14 cellular contexts compared by ENCODE assay signal in the genomic region with DNA sequence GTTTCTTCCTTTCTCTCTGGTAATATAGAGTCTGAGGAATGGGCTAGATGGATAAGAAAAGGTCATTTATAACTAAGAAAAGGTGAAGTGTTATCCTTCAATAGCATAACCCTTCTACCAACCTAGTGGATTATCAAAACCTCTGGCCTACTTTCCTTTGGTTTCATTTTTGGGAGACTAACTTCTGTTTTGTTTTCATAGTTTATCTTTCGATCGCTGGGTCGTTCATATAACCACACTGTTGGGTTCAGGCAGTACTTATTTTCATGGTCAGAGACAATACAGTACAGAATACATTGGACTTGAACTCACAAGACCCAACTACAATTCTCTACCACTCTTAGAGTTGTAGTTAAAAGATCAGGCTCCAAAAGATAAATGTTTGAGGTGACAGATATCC.
DNase-seq lines count a peak whose midpoint lies in the region; ATAC-seq and TF ChIP-seq lines count a peak whose summit lies in the region.
"Had no signal": no experiment of that assay in that cellular context is flagged by ENCODE, and none has a peak within 500 bp of the region (broad histone marks: within the 10 kb centered on the region; RNA-seq: fewer than 3 reads in every experiment).

No MANE protein-coding gene starts in this region.

- peak overlapping the region; percentile 0 for H3K27ac Mint-ChIP-seq in activated T-cell treated with anti-CD3 and anti-CD28 coated beads, Interleukin-2, amount 50 U/mL, for 24 hours
- peak overlapping the region; percentile 89 for H3K27ac Mint-ChIP-seq in T-helper 17 cell

- H3K4me3 Mint-ChIP-seq in activated T-cell treated with anti-CD3 and anti-CD28 coated beads, Interleukin-2, amount 50 U/mL, for 24 hours, result no peak overlapping the region
- peak overlapping the region; percentile 75 for H3K4me3 Mint-ChIP-seq in T-helper 17 cell

- H3K36me3 ChIP-seq in lung (ENCODE audit: control insufficient read depth in 2 of 2, insufficient read depth in 2 of 2, low read length in 2 of 2) (peaks cover 0 to 4% of the 10 kb centered on the region in 2 donors), thyroid gland (no peaks in the 10 kb centered on the region)
- H3K36me3 ChIP-seq: brain microvascular endothelial cell had no signal

- ATAC-seq in T-helper 17 cell (peak; percentile 63), lung (ENCODE audit: insufficient read depth, low FRiP score) (no peak)
- ATAC-seq: stimulated activated naive CD8-positive, alpha-beta T cell treated with anti-CD3 and anti-CD28 coated beads, Interleukin-15, Interleukin-2, amounts not matched to agents 100 U/mL and 50 U/mL, for 24 hours had no signal

- 67 to 69% methylated on average over 3 of the region's 3 CpGs for WGBS in lung, 2 donors
- 24 to 31% methylated on average over 3 of the region's 3 CpGs for WGBS in thyroid gland, 2 donors

- TF ChIP-seq CTCF in lung (IDR thresholded peaks at IDR 0.05; ENCODE audit: control extremely low read depth, extremely low read depth) (no peak), thyroid gland (IDR thresholded peaks at IDR 0.05) (no peak)

- H3K4me1 Mint-ChIP-seq in activated T-cell treated with anti-CD3 and anti-CD28 coated beads, Interleukin-2, amount 50 U/mL, for 24 hours (ENCODE audit: low read depth), result peaks cover 42% of the 10 kb centered on the region
- H3K4me1 Mint-ChIP-seq in T-helper 17 cell, result peaks cover 52% of the 10 kb centered on the region

- H3K36me3 Mint-ChIP-seq in activated T-cell treated with anti-CD3 and anti-CD28 coated beads, Interleukin-2, amount 50 U/mL, for 24 hours (ENCODE audit: low read depth), result peaks cover 16% of the 10 kb centered on the region
- peaks cover 7% of the 10 kb centered on the region for H3K36me3 Mint-ChIP-seq in T-helper 17 cell (ENCODE audit: low read depth)

- H3K27ac ChIP-seq in lung (ENCODE audit: low read depth in 1 of 2, low read length in 1 of 2) (peak overlapping the region; percentile 7 to 56), thyroid gland (peak overlapping the region; percentile 91 to 99 (median 97)), caudate nucleus (ENCODE audit: low read depth, low read length) (no peak overlapping the region)

- H3K4me1 ChIP-seq in lung (ENCODE audit: control insufficient read depth in 2 of 2, insufficient read depth in 2 of 2, low read length in 2 of 2), result peaks cover 6 to 38% of the 10 kb centered on the region in 2 donors
- peaks cover 69 to 80% of the 10 kb centered on the region in 2 donors for H3K4me1 ChIP-seq in thyroid gland

- no peaks in the 10 kb centered on the region for H3K9me3 ChIP-seq in T-helper 17 cell (ENCODE audit: control insufficient read depth, low read length, poor library complexity, severe bottlenecking)
- no peaks in the 10 kb centered on the region for H3K9me3 ChIP-seq in lung (ENCODE audit: control insufficient read depth in 2 of 2, insufficient read depth in 1 of 2, low read length in 1 of 2)
- H3K9me3 ChIP-seq in thyroid gland, result no peaks in the 10 kb centered on the region

- TF ChIP-seq POLR2A in thyroid gland (IDR thresholded peaks at IDR 0.05), result no peak

- no peak overlapping the region for H3K4me3 ChIP-seq in lung
- H3K4me3 ChIP-seq in thyroid gland (replicated peaks in 1 of 3), result no peak overlapping the region

- H3K27me3 ChIP-seq in lung (ENCODE audit: control insufficient read depth, insufficient read depth) (no peaks in the 10 kb centered on the region), thyroid gland (no peaks in the 10 kb centered on the region)
- H3K27me3 ChIP-seq: brain microvascular endothelial cell had no signal

- H3K9me3 Mint-ChIP-seq in activated T-cell treated with anti-CD3 and anti-CD28 coated beads, Interleukin-2, amount 50 U/mL, for 24 hours, result peaks cover 2% of the 10 kb centered on the region

- intact Hi-C loops in thyroid gland (cut with DNase I), result no loop called here

- no peaks in the 10 kb centered on the region for H3K27me3 Mint-ChIP-seq in activated T-cell treated with anti-CD3 and anti-CD28 coated beads, Interleukin-2, amount 50 U/mL, for 24 hours
- no peaks in the 10 kb centered on the region for H3K27me3 Mint-ChIP-seq in T-helper 17 cell

- no peak for DNase-seq in activated T-cell treated with anti-CD3 and anti-CD28 coated beads, Interleukin-2, amount 50 U/mL, for 24 hours
- DNase-seq in activated T-cell treated with anti-CD3 and anti-CD28 coated beads for 4 hours (no peak), T-helper 17 cell (no peak), lung (ENCODE audit: low spot score) (no peak), thyroid gland (no peak), mesenteric fat pad (ENCODE audit: low spot score) (no peak), caudate nucleus (lab: John Stamatoyannopoulos, UW) (no peak), NCI-H1417 treated with DMSO at 0.1 percent for 48 hours (lab: John Stamatoyannopoulos, UW) (no peak)
- DNase-seq: activated naive CD4-positive, alpha-beta T cell; brain microvascular endothelial cell; NCI-H146; NCI-H446; small intestine; stimulated activated naive CD8-positive, alpha-beta T cell treated with anti-CD3 and anti-CD28 coated beads, Interleukin-15, Interleukin-2, amounts not matched to agents 100 U/mL and 50 U/mL, for 24 hours had no signal
